ENCODE assay signal across 8 cellular contexts in the genomic region with DNA sequence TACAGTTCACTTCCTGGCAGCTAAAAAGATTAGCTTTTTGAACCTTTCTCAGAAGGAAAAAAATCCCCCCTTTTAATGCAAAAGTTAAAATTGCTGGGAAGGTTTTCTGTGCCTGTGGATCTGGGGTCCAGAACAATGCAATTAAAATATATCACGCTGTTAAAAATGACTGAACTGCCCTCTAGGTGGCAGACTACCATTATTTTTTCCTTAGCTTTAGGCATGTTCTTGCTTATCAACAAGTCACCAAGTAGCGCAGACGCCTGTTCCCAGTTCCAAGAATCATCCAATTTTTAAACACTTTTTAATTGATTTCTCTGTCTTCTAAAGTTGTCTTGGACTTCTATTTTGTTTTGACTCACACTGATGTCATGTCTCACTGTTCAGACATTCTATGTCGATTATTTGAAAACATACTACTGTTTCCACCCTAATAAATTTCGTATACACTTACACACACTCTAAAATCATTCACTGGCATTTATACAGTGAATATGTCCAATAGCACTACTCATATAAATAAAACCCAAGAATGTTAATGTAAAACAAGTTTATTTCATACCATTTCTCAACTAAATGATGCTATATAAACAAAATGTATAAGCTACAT.
DNase-seq lines count a peak whose midpoint lies in the region; ATAC-seq and TF ChIP-seq lines count a peak whose summit lies in the region.

No MANE protein-coding gene starts in this region.

- TF ChIP-seq CTCF in C4-2B (conservative IDR thresholded peaks at IDR 0.05), result peak; percentile 64

- H3K27ac ChIP-seq in C4-2B, result no peak overlapping the region

- ATAC-seq in GM18520 (IDR thresholded peaks at IDR 0.05; ENCODE audit: unreplicated experiment), result peak; percentile 65
- ATAC-seq in HG02973 (IDR thresholded peaks at IDR 0.05; ENCODE audit: unreplicated experiment), result peak; percentile 84
- no peak for ATAC-seq in HG02840 (IDR thresholded peaks at IDR 0.05; ENCODE audit: low FRiP score, unreplicated experiment)

- intact Hi-C loops in cardiac septum (cut with DNase I), result no loop called here

- DNase-seq in NCI-H146 treated with DMSO at 0.1 percent for 48 hours (lab: John Stamatoyannopoulos, UW; ENCODE audit: unreplicated experiment) (peak; percentile 3), astrocyte of the hippocampus (ENCODE audit: low read depth, low spot score) (peak; percentile 88), kidney tubule cell (ENCODE audit: low spot score) (peak; percentile 61), cardiac septum (ENCODE audit: low spot score) (no peak)
